Comparison of ENCODE assay signal across 12 cellular contexts in genomic region chr7:73831656-73832579, GRCh38. TPM values are rescaled to one million over a fixed set of nuclear protein-coding genes. Genes with fewer than 3 reads are reported as not detected.
A peak's percentile ranks its signal among the peaks of the same experiment; 100 is the strongest.
DNase-seq lines count a peak whose midpoint lies in the region; FAIRE-seq and TF ChIP-seq lines count a peak whose summit lies in the region.
"Had no signal": no experiment of that assay in that cellular context is flagged by ENCODE, and none has a peak within 500 bp of the region (broad histone marks: within the 10 kb centered on the region; RNA-seq: fewer than 3 reads in every experiment).

No MANE protein-coding gene starts in this region.

- peak; percentile 58 to 97 for TF ChIP-seq POLR2A in thyroid gland (IDR thresholded peaks at IDR 0.05)

- TF ChIP-seq CTCF in kidney (IDR thresholded peaks at IDR 0.05; ENCODE audit: borderline replicate concordance, extremely low read depth, insufficient read depth) (no peak), thyroid gland (IDR thresholded peaks at IDR 0.05) (no peak), A673 (conservative IDR thresholded peaks at IDR 0.05; ENCODE audit: low read depth, low read length) (no peak)

- intact Hi-C loops in kidney (cut with DNase I) (no loop called here), thyroid gland (cut with DNase I) (no loop called here), A673 (cut with micrococcal nuclease; ENCODE audit: unreplicated experiment) (no loop called here)
- intact Hi-C loops in activated CD4-positive, alpha-beta memory T cell treated with anti-CD3 and anti-CD28 coated beads for 36 hours (cut with micrococcal nuclease): no loop called here

- H3K27ac ChIP-seq in kidney (ENCODE audit: low read depth in 2 of 2, low read length in 2 of 2) (peak overlapping the region; percentile 99), thyroid gland (peak overlapping the region; percentile 90 to 98 (median 95)), A673 (ENCODE audit: low read depth, low read length, poor library complexity, severe bottlenecking) (no peak overlapping the region)
- H3K27ac ChIP-seq: psoas muscle had no signal

- peak overlapping the region; percentile 76 to 80 for H3K4me3 ChIP-seq in kidney (ENCODE audit: low read length in 2 of 2)
- H3K4me3 ChIP-seq in thyroid gland (replicated peaks in 1 of 3): peak overlapping the region; percentile 60 to 99 (median 72)
- H3K4me3 ChIP-seq in A673 (ENCODE audit: low read depth, low read length, poor library complexity, severe bottlenecking): no peak overlapping the region
- H3K4me3 ChIP-seq: psoas muscle had no signal

- H3K27me3 ChIP-seq in thyroid gland (no peaks in the 10 kb centered on the region), A673 (replicated peaks; ENCODE audit: insufficient read depth, low read depth, low read length, poor library complexity) (no peaks in the 10 kb centered on the region)

- H3K36me3 Mint-ChIP-seq in activated CD4-positive, alpha-beta memory T cell treated with anti-CD3 and anti-CD28 coated beads for 36 hours: no peaks in the 10 kb centered on the region

- H3K4me1 ChIP-seq in kidney (ENCODE audit: control insufficient read depth in 1 of 2, insufficient read depth in 1 of 2, low read depth in 1 of 2, low read length in 2 of 2) (peaks cover 27 to 34% of the 10 kb centered on the region in 2 donors), thyroid gland (peaks cover 39 to 42% of the 10 kb centered on the region in 2 donors), A673 (ENCODE audit: insufficient read depth, low read length, poor library complexity, severe bottlenecking) (no peaks in the 10 kb centered on the region)

- peak overlapping the region; percentile 97 to 99 for H3K9ac ChIP-seq in kidney (ENCODE audit: low read length in 2 of 2)

- peaks cover 21% of the 10 kb centered on the region for H3K4me1 Mint-ChIP-seq in activated CD4-positive, alpha-beta memory T cell treated with anti-CD3 and anti-CD28 coated beads for 36 hours (ENCODE audit: low read depth)

- BruUV-seq in A673 (replicated peaks; lab: Mats Ljungman, UMichigan): no TSS peak

- no peaks in the 10 kb centered on the region for H3K27me3 Mint-ChIP-seq in activated CD4-positive, alpha-beta memory T cell treated with anti-CD3 and anti-CD28 coated beads for 36 hours

- H3K27ac Mint-ChIP-seq in activated CD4-positive, alpha-beta memory T cell treated with anti-CD3 and anti-CD28 coated beads for 36 hours: no peak overlapping the region
- H3K27ac Mint-ChIP-seq: stimulated activated naive CD8-positive, alpha-beta T cell treated with anti-CD3 and anti-CD28 coated beads, Interleukin-15, Interleukin-2, amounts not matched to agents 100 ng/mL and 50 ng/mL, for 24 hours had no signal

- H3K36me3 ChIP-seq in kidney (ENCODE audit: control insufficient read depth in 1 of 2, insufficient read depth in 2 of 2, low read length in 2 of 2) (no peaks in the 10 kb centered on the region), thyroid gland (no peaks in the 10 kb centered on the region), A673 (ENCODE audit: insufficient read depth, low read length, poor library complexity, severe bottlenecking) (no peaks in the 10 kb centered on the region)

- CTCF ChIA-PET in activated CD4-positive, alpha-beta memory T cell treated with anti-CD3 and anti-CD28 coated beads for 36 hours (lab: Charles Lee): no interaction called here
- CTCF ChIA-PET in A673 (lab: Charles Lee): no interaction called here

- 11 to 24% methylated on average over 17 to 25 of the region's 28 CpGs for WGBS in thyroid gland, 2 donors

- H3K4me3 Mint-ChIP-seq in activated CD4-positive, alpha-beta memory T cell treated with anti-CD3 and anti-CD28 coated beads for 36 hours: no peak overlapping the region
- H3K4me3 Mint-ChIP-seq: stimulated activated naive CD8-positive, alpha-beta T cell treated with anti-CD3 and anti-CD28 coated beads, Interleukin-15, Interleukin-2, amounts not matched to agents 100 ng/mL and 50 ng/mL, for 24 hours had no signal

- no peaks in the 10 kb centered on the region for H3K9me3 ChIP-seq in kidney (ENCODE audit: control insufficient read depth in 1 of 2, low read length in 2 of 2)
- H3K9me3 ChIP-seq in thyroid gland: no peaks in the 10 kb centered on the region
- no peaks in the 10 kb centered on the region for H3K9me3 ChIP-seq in A673 (ENCODE audit: low read depth, low read length, poor library complexity, severe bottlenecking)
- H3K9me3 ChIP-seq: psoas muscle had no signal

- POLR2A ChIA-PET in activated CD4-positive, alpha-beta memory T cell treated with anti-CD3 and anti-CD28 coated beads for 36 hours (lab: Charles Lee): no interaction called here
- POLR2A ChIA-PET in A673 (lab: Charles Lee; ENCODE audit: low non-redundant PET): no interaction called here

- FAIRE-seq in RCC 7860 (lab: Jason Lieb, UNC) (no peak), kidney (lab: Jason Lieb, UNC) (no peak)

- DNase-seq in NCI-H1092 treated with DMSO at 0.1 percent for 48 hours (lab: John Stamatoyannopoulos, UW) (peak; percentile 55), RCC 7860 (ENCODE audit: low spot score) (peak; percentile 46), kidney (peak; percentile 94), thyroid gland (peak; percentile 98), HPDE6-E6E7 (ENCODE audit: extremely low spot score) (no peak), A673 (ENCODE audit: low spot score) (no peak)
- no peak for DNase-seq in activated CD4-positive, alpha-beta memory T cell treated with anti-CD3 and anti-CD28 coated beads for 36 hours
- DNase-seq: activated CD8-positive, alpha-beta memory T cell treated with anti-CD3 and anti-CD28 coated beads, Interleukin-2, amount 50 U/mL, for 48 hours; effector CD4-positive, alpha-beta T cell; psoas muscle had no signal

- no peaks in the 10 kb centered on the region for H3K9me3 Mint-ChIP-seq in activated CD4-positive, alpha-beta memory T cell treated with anti-CD3 and anti-CD28 coated beads for 36 hours
- H3K9me3 Mint-ChIP-seq: stimulated activated naive CD8-positive, alpha-beta T cell treated with anti-CD3 and anti-CD28 coated beads, Interleukin-15, Interleukin-2, amounts not matched to agents 100 ng/mL and 50 ng/mL, for 24 hours had no signal

RNA-seq across cellular contexts. Expression of gene CLDN4, which starts 1.1 kb away (rescaled TPM):
- total RNA-seq in kidney (342 TPM), thyroid gland (100 to 1,000 TPM; 178 to 301 (median 196) TPM), A673 (2021) (0.11 and 0.17 TPM in 2 replicates)
- polyA plus RNA-seq in kidney (ENCODE audit: insufficient read depth, low read depth, low replicate concordance): 82.6 TPM
- total RNA-seq in activated CD4-positive, alpha-beta memory T cell treated with anti-CD3 and anti-CD28 coated beads for 36 hours: under 1 TPM; 0.14 to 0.17 TPM

RNA-seq across cellular contexts. Expression of gene METTL27, which starts 10.4 kb away (rescaled TPM):
- total RNA-seq in kidney (19.3 TPM), thyroid gland (10 to 100 TPM in 2 of 4 donors, 1 to 10 TPM in 2; 3.8 to 16.3 (median 9.6) TPM), A673 (2021) (0.85 TPM in 1 of 2 replicates, not detected in the other)
- 12.9 TPM for polyA plus RNA-seq in kidney (ENCODE audit: insufficient read depth, low read depth, low replicate concordance)
- 1 to 10 TPM; 1.7 to 2.3 TPM for total RNA-seq in activated CD4-positive, alpha-beta memory T cell treated with anti-CD3 and anti-CD28 coated beads for 36 hours

RNA-seq across cellular contexts. Expression of gene TMEM270, which starts 29.0 kb away (rescaled TPM):
- 0.50 TPM for total RNA-seq in kidney
- not detected for polyA plus RNA-seq in kidney (ENCODE audit: insufficient read depth, low read depth, low replicate concordance)
- not detected for total RNA-seq in thyroid gland
- total RNA-seq in activated CD4-positive, alpha-beta memory T cell treated with anti-CD3 and anti-CD28 coated beads for 36 hours: not detected
- total RNA-seq in A673 (2021): not detected in 2 replicates
- total RNA-seq: OCI-LY7, psoas muscle had no signal
- polyA plus RNA-seq: psoas muscle had no signal

Comparison
In these comparisons a context has a peak if more than half of its experiments do, and no peak if none do; other contexts are left out.
1. DNase-seq: peak in NCI-H1092 treated with DMSO at 0.1 percent for 48 hours (single experiment), RCC 7860 (single experiment), kidney (single experiment) and thyroid gland (2 of 2); none in HPDE6-E6E7 (single experiment), activated CD4-positive, alpha-beta memory T cell treated with anti-CD3 and anti-CD28 coated beads for 36 hours (single experiment) and A673 (single experiment).
2. RNA of gene CLDN4, which starts 1.1 kb away (total RNA-seq): 342 TPM in kidney (single experiment) and 178 to 301 TPM in thyroid gland; 0.14 to 0.17 TPM in activated CD4-positive, alpha-beta memory T cell treated with anti-CD3 and anti-CD28 coated beads for 36 hours and 0.11 to 0.17 TPM in A673; every median in the first group is over 100 times any median in the second.